Comparison of ENCODE assay signal across 8 cellular contexts in the genomic region with DNA sequence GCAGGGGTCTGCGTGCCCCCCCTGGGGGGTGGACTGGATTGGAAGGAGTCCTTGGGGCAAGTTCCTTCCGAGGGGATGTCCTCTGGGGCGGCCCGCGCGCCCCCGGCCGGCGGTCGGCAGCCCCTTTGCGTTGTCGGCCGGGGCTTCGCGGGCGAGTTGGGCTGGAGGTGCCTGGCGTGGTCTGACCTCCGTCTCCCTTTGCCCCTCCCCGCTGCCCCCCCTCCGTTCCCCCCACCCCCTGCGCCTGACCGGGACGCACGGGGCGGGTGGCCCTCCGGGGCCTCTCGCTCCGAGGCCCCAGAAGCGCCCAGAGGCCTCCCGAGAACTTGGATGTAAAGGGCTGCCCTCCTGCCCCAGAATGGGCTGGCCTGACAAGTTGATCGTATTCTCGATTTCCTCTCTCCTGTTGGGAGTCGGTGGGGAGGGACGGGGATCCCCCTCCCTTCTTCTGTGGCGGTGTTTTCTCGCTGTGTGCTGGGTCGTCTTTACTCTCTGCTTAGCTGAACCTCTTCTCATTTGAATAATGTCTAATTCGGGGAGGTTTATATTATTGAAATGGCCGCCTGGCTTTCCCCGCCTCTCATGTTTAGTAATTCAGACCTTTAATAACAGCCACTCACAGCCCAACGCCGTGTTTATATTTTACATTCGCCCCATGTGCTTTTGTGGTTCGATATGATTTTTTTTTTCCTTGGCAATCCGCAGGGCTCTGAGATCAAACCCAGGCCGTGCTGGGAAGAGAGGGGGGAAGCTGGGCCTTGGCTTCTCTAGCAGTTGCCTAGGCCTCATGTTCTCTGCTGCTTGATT. TPM values are rescaled to one million over a fixed set of nuclear protein-coding genes. Genes with fewer than 3 reads are reported as not detected.
DNase-seq lines count a peak whose midpoint lies in the region; ATAC-seq and TF ChIP-seq lines count a peak whose summit lies in the region.

No MANE protein-coding gene starts in this region.

- H3K27me3 ChIP-seq in left lung = no peaks in the 10 kb centered on the region

- H3K4me3 ChIP-seq in coronary artery (peak overlapping the region; percentile 99), left lung (peak overlapping the region; percentile 68 to 77)

- H3K27ac ChIP-seq in coronary artery = peak overlapping the region; percentile 98 to 99
- peak overlapping the region; percentile 96 to 97 for H3K27ac ChIP-seq in left lung

- H3K4me1 ChIP-seq in left lung = peaks cover 12 to 43% of the 10 kb centered on the region in 2 donors

- TF ChIP-seq CTCF in AG09319 (IDR thresholded peaks at IDR 0.05; ENCODE audit: low read depth, low read length) = no peak
- no peak for TF ChIP-seq CTCF in coronary artery (IDR thresholded peaks at IDR 0.05)
- TF ChIP-seq CTCF in left lung (IDR thresholded peaks at IDR 0.05) = no peak

- intact Hi-C loops in left lung (cut with DNase I) = no loop called here

- H3K36me3 ChIP-seq in left lung = no peaks in the 10 kb centered on the region

- DNase-seq in AG09319 (ENCODE audit: extremely low read depth, low read depth) (peak; percentile 44), NCI-H446 treated with DMSO at 0.1 percent for 48 hours (lab: John Stamatoyannopoulos, UW) (peak; percentile 63), coronary artery (ENCODE audit: low spot score) (peak; percentile 83), left lung (peak; percentile 71 to 90)
- DNase-seq in activated CD4-positive, alpha-beta T cell treated with anti-CD3 and anti-CD28 coated beads for 48 hours = peak; percentile 78
- DNase-seq in stimulated activated CD4-positive, alpha-beta T cell treated with anti-CD3 and anti-CD28 coated beads, Interleukin-2, amount 100 ng/mL, for 48 hours = peak; percentile 44 to 60

- ATAC-seq in GM18907 (IDR thresholded peaks at IDR 0.05; ENCODE audit: unreplicated experiment) (peak; percentile 55), HG03159 (IDR thresholded peaks at IDR 0.05; ENCODE audit: unreplicated experiment) (peak; percentile 48), left lung (peak; percentile 50)

- H3K9me3 ChIP-seq in left lung = no peaks in the 10 kb centered on the region

RNA-seq across cellular contexts. Expression of a gene that starts 1.3 kb away (rescaled TPM):
- 10 to 100 TPM; 15.2 to 16.2 TPM for total RNA-seq in left lung

Comparison
In these comparisons a context has a peak if more than half of its experiments do, and no peak if none do; other contexts are left out.
1. Peak in every context shown above with its lines: DNase-seq, ATAC-seq, H3K4me3 ChIP-seq and H3K27ac ChIP-seq.